Comparison of ENCODE assay signal across 16 cellular contexts in the genomic region with DNA sequence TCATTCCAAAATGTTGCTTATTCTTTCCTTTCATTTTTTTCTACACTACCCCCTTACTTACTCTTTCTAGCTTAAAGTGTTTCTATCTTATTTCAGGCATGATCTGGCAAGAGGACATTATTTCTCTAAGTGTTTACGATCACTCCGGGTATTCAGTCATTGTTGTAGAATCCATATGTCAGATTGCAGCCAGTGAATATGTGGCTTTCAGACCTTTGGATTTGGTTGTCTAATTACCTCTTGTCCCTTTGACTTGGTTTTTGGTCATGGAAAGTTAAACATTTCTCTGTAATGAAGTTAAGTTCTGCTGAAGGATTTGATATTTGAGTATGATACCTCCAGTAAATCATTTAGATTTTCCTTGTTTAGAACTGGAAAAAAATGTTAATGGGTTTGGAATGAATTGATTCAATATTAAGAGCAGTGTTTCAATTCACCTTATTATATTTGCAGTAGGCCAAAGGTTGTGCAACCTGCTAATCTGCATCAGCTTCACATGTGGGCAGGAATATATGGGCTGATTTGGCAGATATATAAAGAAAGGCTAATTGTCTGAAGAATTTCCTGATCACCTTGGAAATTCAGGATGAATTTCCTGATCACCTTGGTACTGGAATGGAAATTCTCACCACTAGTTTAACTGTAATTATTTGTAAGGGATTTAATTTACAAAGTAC.
"Had no signal": no experiment of that assay in that cellular context is flagged by ENCODE, and none has a peak within 500 bp of the region (broad histone marks: within the 10 kb centered on the region; RNA-seq: fewer than 3 reads in every experiment).

No MANE protein-coding gene starts in this region.

- H3K4me1 ChIP-seq: esophagus squamous epithelium had no signal

- H3K27ac Mint-ChIP-seq: nephron progenitor cell; stimulated activated naive B cell treated with anti-CD40 and anti-IgM and Interleukin-4, amounts not matched to agents 10 μg/mL and 1 μg/mL and 100 μg/mL, for 72 hours had no signal

- H3K9me3 ChIP-seq: esophagus squamous epithelium, gastroesophageal sphincter, neutrophil, psoas muscle, thoracic aorta, transverse colon had no signal

- H3K4me3 ChIP-seq: esophagus squamous epithelium, gastroesophageal sphincter, psoas muscle, thoracic aorta, transverse colon had no signal

- H3K27ac ChIP-seq: esophagus squamous epithelium, gastroesophageal sphincter, neutrophil, psoas muscle, thoracic aorta, transverse colon had no signal

- H3K27me3 Mint-ChIP-seq: naive B cell; stimulated activated naive B cell treated with anti-CD40 and anti-IgM and Interleukin-4, amounts not matched to agents 10 μg/mL and 1 μg/mL and 100 μg/mL, for 72 hours had no signal

- H3K36me3 ChIP-seq: neutrophil, thoracic aorta, transverse colon had no signal

- H3K4me1 Mint-ChIP-seq: stimulated activated naive CD8-positive, alpha-beta T cell treated with anti-CD3 and anti-CD28 coated beads, Interleukin-15, amount 100 ng/mL, for 72 hours had no signal

- ATAC-seq: gastroesophageal sphincter; psoas muscle; sciatic nerve; stimulated activated naive B cell treated with anti-CD40 and anti-IgM and Interleukin-4, amounts not matched to agents 10 μg/mL and 1 μg/mL and 100 μg/mL, for 72 hours; stimulated activated naive CD8-positive, alpha-beta T cell treated with anti-CD3 and anti-CD28 coated beads, Interleukin-15, amount 100 ng/mL, for 72 hours had no signal

- DNase-seq: esophagus squamous epithelium; foreskin fibroblast; mesendoderm; naive B cell; nephron progenitor cell; psoas muscle; retina; stimulated activated CD4-positive, alpha-beta T cell treated with anti-CD3 and anti-CD28 coated beads, Interleukin-2, amount 100 ng/mL, for 24 hours; stimulated activated CD4-positive, alpha-beta T cell treated with anti-CD3 and anti-CD28 coated beads, Interleukin-4, amount 100 ng/mL, for 4 hours; stimulated activated naive B cell treated with anti-CD40 and anti-IgM and Interleukin-4, amounts not matched to agents 10 μg/mL and 1 μg/mL and 100 μg/mL, for 72 hours; stimulated activated naive CD8-positive, alpha-beta T cell treated with anti-CD3 and anti-CD28 coated beads, Interleukin-15, amount 100 ng/mL, for 72 hours; transverse colon had no signal

- H3K36me3 Mint-ChIP-seq: naive B cell had no signal

- H3K27me3 ChIP-seq: gastroesophageal sphincter, neutrophil, transverse colon had no signal

- H3K9me3 Mint-ChIP-seq: naive B cell; nephron progenitor cell; stimulated activated naive B cell treated with anti-CD40 and anti-IgM and Interleukin-4, amounts not matched to agents 10 μg/mL and 1 μg/mL and 100 μg/mL, for 72 hours; stimulated activated naive CD8-positive, alpha-beta T cell treated with anti-CD3 and anti-CD28 coated beads, Interleukin-15, amount 100 ng/mL, for 72 hours had no signal

- H3K4me3 Mint-ChIP-seq: naive B cell; nephron progenitor cell; stimulated activated naive B cell treated with anti-CD40 and anti-IgM and Interleukin-4, amounts not matched to agents 10 μg/mL and 1 μg/mL and 100 μg/mL, for 72 hours; stimulated activated naive CD8-positive, alpha-beta T cell treated with anti-CD3 and anti-CD28 coated beads, Interleukin-15, amount 100 ng/mL, for 72 hours had no signal
